Comparison of ENCODE assay signal across 19 cellular contexts in the genomic region with DNA sequence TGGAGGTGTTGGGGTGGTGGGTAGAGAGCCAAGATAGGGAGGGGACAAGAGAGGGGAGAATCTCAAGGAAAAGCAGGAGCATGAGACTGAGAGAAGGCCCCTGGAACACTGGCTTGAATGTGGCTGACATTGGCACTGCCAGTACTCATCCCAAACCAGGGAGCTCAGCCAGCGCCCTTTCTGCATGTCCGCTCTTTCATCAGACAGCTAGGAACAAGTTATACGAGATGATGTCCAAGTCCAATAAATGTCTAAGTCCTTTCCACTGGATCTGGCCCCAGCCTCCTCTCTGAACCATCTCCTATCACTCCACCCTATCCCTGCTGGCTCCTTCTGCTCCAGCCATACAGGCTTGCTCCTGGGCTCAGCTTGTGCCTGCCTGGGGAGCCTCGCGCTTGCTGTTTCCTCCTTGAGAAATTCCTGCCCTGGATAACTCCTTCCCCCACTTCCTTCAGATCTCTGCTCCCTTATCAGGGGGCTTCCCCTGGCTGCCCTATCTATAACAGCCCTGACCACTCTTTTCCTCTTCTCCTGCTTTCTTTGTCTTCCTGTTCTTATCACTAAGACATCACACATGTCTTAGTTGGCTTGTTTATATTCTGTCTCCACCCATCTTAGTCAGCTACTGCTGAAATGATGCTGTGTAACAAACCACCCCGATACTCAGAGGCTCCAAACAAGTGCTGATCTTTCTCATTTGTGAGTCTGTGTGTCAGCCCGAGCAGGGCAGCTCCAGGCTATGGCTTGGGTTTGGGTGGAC. TPM values are rescaled to one million over a fixed set of nuclear protein-coding genes. Genes with fewer than 3 reads are reported as not detected.
A peak's percentile ranks its signal among the peaks of the same experiment; 100 is the strongest.
DNase-seq lines count a peak whose midpoint lies in the region; ATAC-seq, FAIRE-seq and TF ChIP-seq lines count a peak whose summit lies in the region.
"Had no signal": no experiment of that assay in that cellular context is flagged by ENCODE, and none has a peak within 500 bp of the region (broad histone marks: within the 10 kb centered on the region; RNA-seq: fewer than 3 reads in every experiment).

No MANE protein-coding gene starts in this region.

- H3K9me3 Mint-ChIP-seq in CD14-positive monocyte = peaks cover 7 to 14% (median 13%) of the 10 kb centered on the region in 7 donors
- H3K9me3 Mint-ChIP-seq in stimulated activated naive CD8-positive, alpha-beta T cell treated with anti-CD3 and anti-CD28 coated beads, Interleukin-15, amount 100 ng/mL, for 72 hours = peaks cover 0 to 6% of the 10 kb centered on the region in 2 donors

- DNase-seq in CD14-positive monocyte (ENCODE audit: low spot score) = no peak
- peak; percentile 17 for DNase-seq in NCI-H226
- no peak for DNase-seq in endothelial cell of umbilical vein (ENCODE audit: low read depth, low spot score)
- DNase-seq in psoas muscle = no peak
- DNase-seq in stimulated activated naive CD8-positive, alpha-beta T cell treated with anti-CD3 and anti-CD28 coated beads, Interleukin-15, amount 100 ng/mL, for 72 hours = no peak
- no peak for DNase-seq in GM03348 (ENCODE audit: low spot score)
- no peak for DNase-seq in kidney tubule cell (ENCODE audit: low spot score)
- DNase-seq: COR-L47, EL, MV-4-11, NCI-H1417 treated with DMSO at 0.1 percent for 48 hours, NCI-H2029 treated with DMSO at 0.1 percent for 48 hours, NCI-H524, Peyer's patch, SIG-M5 had no signal

- no peak overlapping the region for H3K9ac ChIP-seq in endothelial cell of umbilical vein (replicated peaks; ENCODE audit: extremely low read depth, insufficient read depth, low read length)

- no peak overlapping the region for H3K27ac Mint-ChIP-seq in CD14-positive monocyte
- H3K27ac Mint-ChIP-seq in stimulated activated naive CD8-positive, alpha-beta T cell treated with anti-CD3 and anti-CD28 coated beads, Interleukin-15, amount 100 ng/mL, for 72 hours = no peak overlapping the region

- CTCF ChIA-PET in endothelial cell of umbilical vein (lab: Charles Lee) = interaction anchor here (0.8 to 11.3 kb wide), 4 partner anchors 15 to 147 kb away, joined by 3 to 414 read pairs (median 6); a partner anchor contains a TSS

- no peak for TF ChIP-seq POLR2A in endothelial cell of umbilical vein (IDR thresholded peaks at IDR 0.05; ENCODE audit: low read depth, low read length)

- intact Hi-C loops in CD14-positive monocyte (cut with micrococcal nuclease) (no loop called here), endothelial cell of umbilical vein (cut with micrococcal nuclease) (no loop called here), psoas muscle (cut with DNase I) (no loop called here)

- H3K36me3 ChIP-seq in endothelial cell of umbilical vein (ENCODE audit: control insufficient read depth in 2 of 2, extremely low read depth in 1 of 2, insufficient read depth in 2 of 2, low read length in 2 of 2) (no peaks in the 10 kb centered on the region), psoas muscle (ENCODE audit: insufficient read depth in 1 of 2, low read depth in 1 of 2) (no peaks in the 10 kb centered on the region)
- H3K36me3 ChIP-seq: Peyer's patch had no signal

- TF ChIP-seq CTCF in CD14-positive monocyte (IDR thresholded peaks at IDR 0.05) (no peak), endothelial cell of umbilical vein (IDR thresholded peaks at IDR 0.05; ENCODE audit: extremely low read depth in 1 of 2, insufficient read depth in 1 of 2, low read depth in 1 of 2, low read length in 2 of 2) (no peak), psoas muscle (IDR thresholded peaks at IDR 0.05) (no peak)

- H3K4me1 Mint-ChIP-seq in CD14-positive monocyte = peaks cover 17% of the 10 kb centered on the region
- peaks cover 27% of the 10 kb centered on the region for H3K4me1 Mint-ChIP-seq in stimulated activated naive CD8-positive, alpha-beta T cell treated with anti-CD3 and anti-CD28 coated beads, Interleukin-15, amount 100 ng/mL, for 72 hours

- H3K27me3 Mint-ChIP-seq in CD14-positive monocyte (ENCODE audit: low read depth in 3 of 3) = peaks cover 31 to 56% (median 38%) of the 10 kb centered on the region in 3 donors
- peaks cover 34% of the 10 kb centered on the region for H3K27me3 Mint-ChIP-seq in stimulated activated naive CD8-positive, alpha-beta T cell treated with anti-CD3 and anti-CD28 coated beads, Interleukin-15, amount 100 ng/mL, for 72 hours

- dilution Hi-C loops in endothelial cell of umbilical vein (cut with MboI; ENCODE audit: extremely low pct_ligation_motif_present, low sequenced_read_pairs) = no loop called here

- H3K79me2 ChIP-seq in endothelial cell of umbilical vein (ENCODE audit: control insufficient read depth, insufficient read depth, low read length) = no peaks in the 10 kb centered on the region

- no peaks in the 10 kb centered on the region for H3K4me1 ChIP-seq in endothelial cell of umbilical vein (ENCODE audit: control insufficient read depth, extremely low read depth, insufficient read depth, low read length)
- H3K4me1 ChIP-seq in psoas muscle = peaks cover 17% of the 10 kb centered on the region
- H3K4me1 ChIP-seq: Peyer's patch had no signal

- no peak overlapping the region for H3K4me3 ChIP-seq in endothelial cell of umbilical vein (replicated peaks in 1 of 3; ENCODE audit: insufficient read depth in 1 of 3, low read depth in 1 of 3, low read length in 3 of 3)
- no peak overlapping the region for H3K4me3 ChIP-seq in psoas muscle
- H3K4me3 ChIP-seq: Peyer's patch had no signal

- ATAC-seq in psoas muscle = peak in 3 of 4 donors; percentile 45 to 65 (median 53)
- ATAC-seq in stimulated activated naive CD8-positive, alpha-beta T cell treated with anti-CD3 and anti-CD28 coated beads, Interleukin-15, amount 100 ng/mL, for 72 hours = no peak

- BruUV-seq in endothelial cell of umbilical vein (replicated peaks; lab: Mats Ljungman, UMichigan) = no TSS peak

- H3K4me3 Mint-ChIP-seq in CD14-positive monocyte = peak overlapping the region; percentile 45 to 47
- H3K4me3 Mint-ChIP-seq in stimulated activated naive CD8-positive, alpha-beta T cell treated with anti-CD3 and anti-CD28 coated beads, Interleukin-15, amount 100 ng/mL, for 72 hours = no peak overlapping the region

- no peaks in the 10 kb centered on the region for H3K9me3 ChIP-seq in endothelial cell of umbilical vein (replicated peaks; ENCODE audit: control insufficient read depth, insufficient read depth, low read length)
- no peaks in the 10 kb centered on the region for H3K9me3 ChIP-seq in psoas muscle
- H3K9me3 ChIP-seq: Peyer's patch had no signal

- no peaks in the 10 kb centered on the region for H3K9me1 ChIP-seq in endothelial cell of umbilical vein (replicated peaks; ENCODE audit: control insufficient read depth, extremely low read depth, insufficient read depth, low read length)

- H3K27ac ChIP-seq in endothelial cell of umbilical vein (ENCODE audit: insufficient read depth, low read depth, low read length) = no peak overlapping the region
- no peak overlapping the region for H3K27ac ChIP-seq in psoas muscle
- H3K27ac ChIP-seq: C4-2B, Peyer's patch had no signal

- POLR2A ChIA-PET in endothelial cell of umbilical vein (lab: Charles Lee) = no interaction called here

- H3K36me3 Mint-ChIP-seq in CD14-positive monocyte = peaks cover 0 to 2% of the 10 kb centered on the region in 2 donors

- no peak overlapping the region for H2AFZ ChIP-seq in endothelial cell of umbilical vein (ENCODE audit: low read depth, low read length)

- H3K27me3 ChIP-seq in endothelial cell of umbilical vein (ENCODE audit: control insufficient read depth in 2 of 2, insufficient read depth in 2 of 2, low read length in 2 of 2) (no peaks in the 10 kb centered on the region), psoas muscle (ENCODE audit: insufficient read depth in 3 of 3, low read length in 2 of 3) (no peaks in the 10 kb centered on the region)
- H3K27me3 ChIP-seq: Peyer's patch had no signal

- no peaks in the 10 kb centered on the region for H4K20me1 ChIP-seq in endothelial cell of umbilical vein (replicated peaks; ENCODE audit: control insufficient read depth, extremely low read depth, insufficient read depth, low read length)

- H3K4me2 ChIP-seq in endothelial cell of umbilical vein (ENCODE audit: insufficient read depth, low read length) = no peak overlapping the region

- no peak for FAIRE-seq in endothelial cell of umbilical vein (lab: Jason Lieb, UNC)
- FAIRE-seq: H54 had no signal

- WGBS in psoas muscle, 3 donors = 50 to 66% (median 63%) methylated on average over 7 of the region's 7 CpGs

TF ChIP-seq in endothelial cell of umbilical vein, 7 proteins besides CTCF, POLR2A, EP300 and RAD21:
- TF ChIP-seq, protein P1, sequence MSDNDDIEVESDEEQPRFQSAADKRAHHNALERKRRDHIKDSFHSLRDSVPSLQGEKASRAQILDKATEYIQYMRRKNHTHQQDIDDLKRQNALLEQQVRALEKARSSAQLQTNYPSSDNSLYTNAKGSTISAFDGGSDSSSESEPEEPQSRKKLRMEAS (IDR thresholded peaks at IDR 0.05; ENCODE audit: insufficient read depth, insufficient read length) = no peak
- TF ChIP-seq FOS (IDR thresholded peaks at IDR 0.05; ENCODE audit: borderline replicate concordance, insufficient read depth, low read length) = no peak
- peak; percentile 76 for TF ChIP-seq GATA2 (IDR thresholded peaks at IDR 0.05; ENCODE audit: insufficient read depth, insufficient read length, low read depth, low read length)

RNA-seq across cellular contexts. Expression of a gene that starts 37.1 kb away (rescaled TPM):
- polyA plus RNA-seq in CD14-positive monocyte (under 1 TPM in 1 of 2 donors, not detected in 1; 0.06 TPM), endothelial cell of umbilical vein (0.05 and 0.06 TPM in 2 replicates), psoas muscle (1 to 10 TPM; 4.5 to 6.7 (median 5.0) TPM)
- total RNA-seq in endothelial cell of umbilical vein (0.14 TPM in 1 of 2 replicates, not detected in the other), psoas muscle (1 to 10 TPM; 3.9 to 8.7 (median 6.4) TPM)
- polyA plus RNA-seq in endothelial cell of umbilical vein (2011; cell fraction: cytosol; rRNA removed) = 0.03 and 0.10 TPM in 2 replicates
- 0.07 and 0.21 TPM in 2 replicates for polyA plus RNA-seq in endothelial cell of umbilical vein (2011; cell fraction: nucleus; rRNA removed)
- polyA plus RNA-seq in endothelial cell of umbilical vein (2012) = 0.11 TPM in 1 of 2 replicates, not detected in the other
- polyA minus RNA-seq in endothelial cell of umbilical vein = 0.32 TPM in 1 of 2 replicates, not detected in the other
- polyA minus RNA-seq in endothelial cell of umbilical vein (2011; cell fraction: cytosol; rRNA and poly(A)+ RNA removed) = 2.8 TPM
- polyA minus RNA-seq in endothelial cell of umbilical vein (2011; cell fraction: nucleus; rRNA and poly(A)+ RNA removed) = not detected in 2 replicates
- total RNA-seq: HT1080 had no signal

RNA-seq across cellular contexts. Expression of a gene that starts 59.7 kb away (rescaled TPM):
- polyA plus RNA-seq in CD14-positive monocyte (not detected), endothelial cell of umbilical vein (not detected in 2 replicates), psoas muscle (not detected)
- total RNA-seq in endothelial cell of umbilical vein (not detected in 2 replicates), psoas muscle (not detected)
- not detected in 2 replicates for polyA plus RNA-seq in endothelial cell of umbilical vein (2011; cell fraction: cytosol; rRNA removed)
- polyA plus RNA-seq in endothelial cell of umbilical vein (2011; cell fraction: nucleus; rRNA removed) = not detected in 2 replicates
- not detected in 2 replicates for polyA plus RNA-seq in endothelial cell of umbilical vein (2012)
- not detected in 2 replicates for polyA minus RNA-seq in endothelial cell of umbilical vein
- not detected for polyA minus RNA-seq in endothelial cell of umbilical vein (2011; cell fraction: cytosol; rRNA and poly(A)+ RNA removed)
- polyA minus RNA-seq in endothelial cell of umbilical vein (2011; cell fraction: nucleus; rRNA and poly(A)+ RNA removed) = not detected in 2 replicates
- total RNA-seq: A673, HT1080, Peyer's patch had no signal

Comparison
In these comparisons a context has a peak if more than half of its experiments do, and no peak if none do; other contexts are left out.
1. H3K4me3 Mint-ChIP-seq: peak in CD14-positive monocyte (2 of 2); none in stimulated activated naive CD8-positive, alpha-beta T cell treated with anti-CD3 and anti-CD28 coated beads, Interleukin-15, amount 100 ng/mL, for 72 hours (0 of 2).